In genomic region chr6:3949531-3949930, GRCh38 we compare ENCODE assay signal across 8 cellular contexts.
"Had no signal": no experiment of that assay in that cellular context is flagged by ENCODE, and none has a peak within 500 bp of the region (broad histone marks: within the 10 kb centered on the region; RNA-seq: fewer than 3 reads in every experiment).

No MANE protein-coding gene starts in this region.

- H3K27ac Mint-ChIP-seq: H9, HFFc6 had no signal

- H3K4me3 ChIP-seq: K562 had no signal

- ATAC-seq: HepG2, K562 had no signal

- H3K4me3 Mint-ChIP-seq: H9, HFFc6 had no signal

- DNase-seq: GOT3, H9, HCEC 1CT, HFFc6, KG1 had no signal

- H3K27ac ChIP-seq: HL-60 had no signal

- H3K9me3 Mint-ChIP-seq: HFFc6 had no signal
